In the genomic region with DNA sequence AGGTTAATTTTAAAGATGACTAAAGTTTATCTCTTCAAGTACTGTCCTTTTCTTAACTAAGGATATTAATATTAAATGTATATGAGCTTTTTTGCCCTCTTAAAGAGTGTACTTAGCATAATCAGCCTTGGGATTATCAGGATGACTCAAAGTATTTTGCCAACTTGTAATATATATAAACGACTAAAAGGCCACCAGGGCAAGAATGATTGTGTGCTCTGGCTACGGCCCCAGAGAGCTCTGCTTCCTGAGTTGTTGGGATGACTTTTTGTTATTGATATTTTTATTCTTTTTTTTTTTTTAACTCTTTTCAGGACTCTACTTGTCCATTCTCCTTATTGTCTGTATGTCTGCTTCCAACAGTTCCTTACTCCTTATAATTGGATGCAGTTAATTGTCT, we compare ENCODE assay signal across 37 cellular contexts. TPM values are rescaled to one million over a fixed set of nuclear protein-coding genes. Genes with fewer than 3 reads are reported as not detected.
"Had no signal": no experiment of that assay in that cellular context is flagged by ENCODE, and none has a peak within 500 bp of the region (broad histone marks: within the 10 kb centered on the region; RNA-seq: fewer than 3 reads in every experiment).

No MANE protein-coding gene starts in this region.

- H3K36me3 ChIP-seq: adrenal gland, ascending aorta, cardiac muscle cell, WERI-Rb-1 had no signal

- H3K9me3 ChIP-seq: adrenal gland, ascending aorta had no signal

- ATAC-seq: activated CD4-positive, alpha-beta T cell treated with anti-CD3 and anti-CD28 coated beads for 36 hours; activated CD4-positive, CD25-positive, alpha-beta regulatory T cell treated with anti-CD3 and anti-CD28 coated beads, Interleukin-2, amount 50 U/mL, for 24 hours; activated CD8-positive, alpha-beta memory T cell treated with anti-CD3 and anti-CD28 coated beads, Interleukin-2, amount 10 ng/mL, durations not matched to agents 7 days and 5 days; activated CD8-positive, alpha-beta T cell treated with anti-CD3 and anti-CD28 coated beads, Interleukin-2, amount 10 ng/mL, durations not matched to agents 7 days and 5 days; activated naive CD4-positive, alpha-beta T cell treated with anti-CD3 and anti-CD28 coated beads, Interleukin-2, amount 50 U/mL, for 72 hours; activated T-cell treated with anti-CD3 and anti-CD28 coated beads, Interleukin-2, amount 50 U/mL, for 4 hours; activated T-cell treated with anti-CD3 and anti-CD28 coated beads, Interleukin-2, amount 50 U/mL, for 72 hours; activated T-helper 17 cell treated with anti-CD3 and anti-CD28 coated beads, Interleukin-2, amount 50 U/mL, for 72 hours; WTC11 had no signal

- H3K4me3 ChIP-seq: adrenal gland, ascending aorta, cardiac muscle cell had no signal

- H3K27me3 ChIP-seq: adrenal gland, ascending aorta, cardiac muscle cell had no signal

- H3K27ac ChIP-seq: adrenal gland, ascending aorta, cardiac muscle cell, WERI-Rb-1 had no signal

- H3K4me1 ChIP-seq: adrenal gland, ascending aorta had no signal

- DNase-seq: activated CD4-positive, alpha-beta memory T cell treated with anti-CD3 and anti-CD28 coated beads, Interleukin-2, amount 10 ng/mL, durations not matched to agents 7 days and 5 days; activated CD4-positive, alpha-beta T cell treated with anti-CD3 and anti-CD28 coated beads for 1 hour; activated CD4-positive, alpha-beta T cell treated with anti-CD3 and anti-CD28 coated beads for 36 hours; activated CD4-positive, alpha-beta T cell treated with anti-CD3 and anti-CD28 coated beads for 48 hours; activated CD4-positive, alpha-beta T cell treated with anti-CD3 and anti-CD28 coated beads, Interleukin-2, amount 10 ng/mL, durations not matched to agents 7 days and 5 days; activated CD4-positive, alpha-beta T cell treated with anti-CD3 and anti-CD28 coated beads, Interleukin-2, amount 50 U/mL, for 48 hours; activated CD4-positive, CD25-positive, alpha-beta regulatory T cell; activated CD8-positive, alpha-beta memory T cell treated with anti-CD3 and anti-CD28 coated beads for 24 hours; activated CD8-positive, alpha-beta memory T cell treated with anti-CD3 and anti-CD28 coated beads, Interleukin-2, amount 10 ng/mL, durations not matched to agents 7 days and 5 days; activated CD8-positive, alpha-beta memory T cell treated with anti-CD3 and anti-CD28 coated beads, Interleukin-2, amount 50 U/mL, for 48 hours; activated CD8-positive, alpha-beta T cell treated with anti-CD3 and anti-CD28 coated beads, Interleukin-2, amount 10 ng/mL, durations not matched to agents 7 days and 5 days; activated effector memory CD4-positive, alpha-beta T cell treated with anti-CD3 and anti-CD28 coated beads, Interleukin-2, amount 50 U/mL, for 16 hours; activated gamma-delta T cell treated with Interleukin-2 at 50 U/mL for 16 hours; activated naive CD4-positive, alpha-beta T cell; activated naive CD4-positive, alpha-beta T cell treated with anti-CD3 and anti-CD28 coated beads for 36 hours; activated naive CD4-positive, alpha-beta T cell treated with anti-CD3 and anti-CD28 coated beads, Interleukin-2, amount 50 U/mL, for 16 hours; activated naive CD8-positive, alpha-beta T cell treated with anti-CD3 and anti-CD28 coated beads for 36 hours; activated T-cell treated with anti-CD3 and anti-CD28 coated beads, Interleukin-2, amount 50 U/mL, for 1 hour; activated T-cell treated with anti-CD3 and anti-CD28 coated beads, Interleukin-2, amount 50 U/mL, for 4 hours; activated T-cell treated with anti-CD3 and anti-CD28 coated beads, Interleukin-2, amount 50 U/mL, for 72 hours; adrenal gland; amygdala; anterior cingulate cortex; caudate nucleus; cerebellar nuclear complex; T-helper 1 cell; T-helper 2 cell; T-helper 9 cell; WERI-Rb-1 had no signal

RNA-seq across cellular contexts. Expression of a gene that starts 14.8 kb away (rescaled TPM):
- total RNA-seq: activated CD4-positive, alpha-beta memory T cell treated with anti-CD3 and anti-CD28 coated beads, Interleukin-2, amount 10 ng/mL, durations not matched to agents 7 days and 5 days; activated CD4-positive, alpha-beta T cell treated with anti-CD3 and anti-CD28 coated beads for 36 hours; activated CD4-positive, alpha-beta T cell treated with anti-CD3 and anti-CD28 coated beads, Interleukin-2, amount 10 ng/mL, durations not matched to agents 7 days and 5 days; activated CD8-positive, alpha-beta memory T cell treated with anti-CD3 and anti-CD28 coated beads, Interleukin-2, amount 10 ng/mL, durations not matched to agents 7 days and 5 days; activated CD8-positive, alpha-beta T cell treated with anti-CD3 and anti-CD28 coated beads, Interleukin-2, amount 10 ng/mL, durations not matched to agents 7 days and 5 days; activated naive CD4-positive, alpha-beta T cell treated with anti-CD3 and anti-CD28 coated beads for 36 hours; activated naive CD4-positive, alpha-beta T cell treated with anti-CD3 and anti-CD28 coated beads, Interleukin-2, amount 50 U/mL, for 72 hours; activated naive CD8-positive, alpha-beta T cell treated with anti-CD3 and anti-CD28 coated beads for 36 hours; activated T-cell treated with anti-CD3 and anti-CD28 coated beads, Interleukin-2, amount 50 U/mL, for 72 hours; activated T-helper 1 cell treated with anti-CD3 and anti-CD28 coated beads, Interleukin-12 subunit alpha, Interleukin-12 subunit beta, Interleukin-2, Interleukin-4 antibody, amounts not matched to agents 30 ng/mL and 10 ng/mL and 1 ng/mL, durations not matched to agents 14 hours and 24 hours and 36 hours; activated T-helper 17 cell treated with anti-CD3 and anti-CD28 coated beads, Interleukin-2, amount 50 U/mL, for 72 hours; ascending aorta; chondrocyte had no signal
